In the genomic region with DNA sequence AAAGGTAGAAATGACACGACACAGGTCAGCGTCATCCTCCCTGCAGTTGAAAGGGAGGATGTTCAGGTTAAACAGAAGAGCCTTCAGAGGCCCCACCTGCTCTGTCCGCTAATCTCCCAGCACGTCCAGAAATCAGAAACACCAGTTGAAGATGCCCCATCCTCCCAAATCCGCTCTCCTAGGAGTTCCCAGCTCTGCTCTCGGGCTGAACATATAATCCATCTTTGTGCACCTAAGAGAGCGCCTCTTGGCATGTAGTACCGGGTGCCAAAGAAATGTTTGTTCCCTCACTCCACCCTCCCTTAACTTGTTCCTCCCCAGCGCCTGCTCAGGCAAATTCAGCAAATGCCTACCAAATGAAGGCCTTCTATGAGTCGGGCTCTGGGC, we compare ENCODE assay signal across 28 cellular contexts.
DNase-seq lines count a peak whose midpoint lies in the region; FAIRE-seq and TF ChIP-seq lines count a peak whose summit lies in the region.
"Had no signal": no experiment of that assay in that cellular context is flagged by ENCODE, and none has a peak within 500 bp of the region (broad histone marks: within the 10 kb centered on the region; RNA-seq: fewer than 3 reads in every experiment).

No MANE protein-coding gene starts in this region.

- H3K23ac ChIP-seq in H1 (ENCODE audit: insufficient read length): no peak overlapping the region

- H3K9me2 ChIP-seq in SK-N-SH: no peaks in the 10 kb centered on the region

- no peak overlapping the region for H3K56ac ChIP-seq in H1 (replicated peaks; ENCODE audit: insufficient read length, low read depth, low read length)

- H3K36me3 ChIP-seq in breast epithelium (no peaks in the 10 kb centered on the region), H1 (ENCODE audit: control insufficient read depth in 2 of 4, insufficient read depth in 4 of 4, low read length in 3 of 4) (no peaks in the 10 kb centered on the region), suprapubic skin (no peaks in the 10 kb centered on the region), SK-N-SH (replicated peaks in 1 of 2; ENCODE audit: control insufficient read depth in 1 of 2, insufficient read depth in 2 of 2, low read length in 1 of 2) (no peaks in the 10 kb centered on the region)
- H3K36me3 ChIP-seq: BLaER1, SJCRH30 had no signal

- no peak for FAIRE-seq in H1 (lab: Jason Lieb, UNC)
- FAIRE-seq: D721Med, GM18507, HTR-8/SVneo, K562, RCC 7860 had no signal

- H3K27me3 Mint-ChIP-seq in MCF 10A (ENCODE audit: insufficient read depth, unreplicated experiment) (no peaks in the 10 kb centered on the region), nephron (ENCODE audit: low read depth) (peaks cover 3% of the 10 kb centered on the region)

- H3K18ac ChIP-seq in H1 (ENCODE audit: extremely low read depth, low read length): no peak overlapping the region

- H3K27ac ChIP-seq in breast epithelium (peak overlapping the region; percentile 1 to 19), H1 (ENCODE audit: low read depth, low read length) (no peak overlapping the region), suprapubic skin (peak overlapping the region; percentile 90), SK-N-SH (ENCODE audit: low read depth in 2 of 2, low read length in 1 of 2) (peak overlapping the region in 1 of 2 experiments; percentile 99; a peak in 2 of 4 replicates)
- H3K27ac ChIP-seq: BLaER1, SJCRH30 had no signal

- no peaks in the 10 kb centered on the region for H3F3A ChIP-seq in SK-N-SH (replicated peaks; ENCODE audit: insufficient read depth)

- DNase-seq in breast epithelium (ENCODE audit: low spot score in 2 of 2) (no peak), MCF 10A (ENCODE audit: unreplicated experiment) (no peak), H1 (ENCODE audit: low read depth in 1 of 2, low spot score in 2 of 2) (no peak), suprapubic skin (ENCODE audit: low spot score in 2 of 2) (no peak), COLO668 (lab: John Stamatoyannopoulos, UW; ENCODE audit: unreplicated experiment) (no peak), SK-N-SH (no peak)
- DNase-seq in activated CD4-positive, CD25-positive, alpha-beta regulatory T cell (lab: John Stamatoyannopoulos, UW): no peak
- DNase-seq: 8988T; ACHN; CD4-positive, CD25-positive, alpha-beta regulatory T cell; H9; HFFc6; Kasumi-1; MV-4-11; NCI-H1105; NCI-H1436 treated with DMSO at 0.1 percent for 48 hours; NCI-H1930; NCI-H2107; NCI-H446 treated with DMSO at 0.1 percent for 48 hours; NCI-H526; SJCRH30 had no signal

- TF ChIP-seq RAD21 in H1 (IDR thresholded peaks at IDR 0.05 in 1 of 2, conservative IDR thresholded peaks at IDR 0.05 in 1 of 2; ENCODE audit: low read depth in 2 of 2, low read length in 2 of 2): no peak
- no peak for TF ChIP-seq RAD21 in SK-N-SH (IDR thresholded peaks at IDR 0.05; ENCODE audit: low read length)

- H3K4me1 ChIP-seq in breast epithelium: peaks cover 11 to 14% of the 10 kb centered on the region in 2 donors
- peaks cover 0 to 16% (median 9%) of the 10 kb centered on the region in 4 experiments; a peak in 6 of 7 replicates for H3K4me1 ChIP-seq in H1 (replicated peaks in 1 of 4; ENCODE audit: control insufficient read depth in 3 of 4, insufficient read depth in 4 of 4, low read length in 3 of 4)
- H3K4me1 ChIP-seq in suprapubic skin: peaks cover 68% of the 10 kb centered on the region
- peaks cover 8 to 56% of the 10 kb centered on the region in 2 experiments; a peak in 3 of 4 replicates for H3K4me1 ChIP-seq in SK-N-SH (ENCODE audit: control insufficient read depth in 1 of 2, insufficient read depth in 2 of 2, low read depth in 1 of 2, low read length in 1 of 2)
- H3K4me1 ChIP-seq: SJCRH30 had no signal

- TF ChIP-seq EP300 in H1 (IDR thresholded peaks at IDR 0.05; ENCODE audit: borderline replicate concordance in 1 of 2, low read depth in 2 of 2, low read length in 2 of 2): no peak
- TF ChIP-seq EP300 in suprapubic skin (IDR thresholded peaks at IDR 0.05): no peak
- TF ChIP-seq EP300 in SK-N-SH (IDR thresholded peaks at IDR 0.05; ENCODE audit: borderline replicate concordance in 1 of 2, low read depth in 1 of 2, low read length in 1 of 2): no peak

- no peaks in the 10 kb centered on the region for H3K27me3 ChIP-seq in breast epithelium
- H3K27me3 ChIP-seq in H1 (replicated peaks in 1 of 4; ENCODE audit: control insufficient read depth in 3 of 4, extremely low read depth in 1 of 4, insufficient read depth in 3 of 4, low read length in 3 of 4): no peaks in the 10 kb centered on the region; a peak in 1 of 7 replicates
- no peaks in the 10 kb centered on the region for H3K27me3 ChIP-seq in suprapubic skin
- no peaks in the 10 kb centered on the region for H3K27me3 ChIP-seq in SK-N-SH (ENCODE audit: insufficient read depth)
- H3K27me3 ChIP-seq: BLaER1, SJCRH30 had no signal

- CTCF ChIA-PET in MCF 10A (lab: Yijun Ruan, JAX): no interaction called here
- CTCF ChIA-PET in H1 (lab: Charles Lee; ENCODE audit: partially characterized antibody): interaction anchor here (1.0 to 1.4 kb wide), 2 partner anchors 19 to 45 kb away, joined by 3 read pairs; no protein-coding TSS in a partner anchor
- CTCF ChIA-PET in SK-N-SH (lab: Yijun Ruan, JAX): interaction anchor here (1.6 to 2.4 kb wide), 2 partner anchors 30 to 45 kb away, joined by 5 to 9 read pairs; no protein-coding TSS in a partner anchor

- H2AFZ ChIP-seq in H1 (ENCODE audit: low read length) (0 out of 2 replicates have a peak overlapping the region, but pooled peaks have one; percentile 40), SK-N-SH (ENCODE audit: low read depth) (no peak overlapping the region)

- TF ChIP-seq POLR2A in breast epithelium (IDR thresholded peaks at IDR 0.05) (no peak), H1 (IDR thresholded peaks at IDR 0.05; ENCODE audit: control extremely low read depth in 1 of 2, low read depth in 2 of 2, low read length in 2 of 2) (no peak), suprapubic skin (IDR thresholded peaks at IDR 0.05) (no peak)

- H4K20me1 ChIP-seq in H1 (replicated peaks in 1 of 2; ENCODE audit: control insufficient read depth in 1 of 2, insufficient read depth in 2 of 2, low read length in 2 of 2) (no peaks in the 10 kb centered on the region), SK-N-SH (ENCODE audit: insufficient read depth) (no peaks in the 10 kb centered on the region)
- H4K20me1 ChIP-seq: BLaER1 had no signal

- no peaks in the 10 kb centered on the region for H3K79me1 ChIP-seq in H1 (ENCODE audit: low read depth, low read length)

- no peak overlapping the region for H2BK5ac ChIP-seq in H1 (ENCODE audit: low read depth, low read length)

- no peak overlapping the region for H3K9ac ChIP-seq in H1 (replicated peaks in 1 of 4; ENCODE audit: extremely low read depth in 1 of 4, low read depth in 3 of 4, low read length in 3 of 4)
- no peak overlapping the region for H3K9ac ChIP-seq in SK-N-SH
- H3K9ac ChIP-seq: BLaER1 had no signal

- POLR2A ChIA-PET in MCF 10A (lab: Yijun Ruan, JAX): no interaction called here
- POLR2A ChIA-PET in H1 (lab: Charles Lee; ENCODE audit: partially characterized antibody): no interaction called here
- POLR2A ChIA-PET in SK-N-SH (lab: Yijun Ruan, JAX): no interaction called here

- H4K8ac ChIP-seq in H1 (ENCODE audit: extremely low read depth, insufficient read depth, low read length): no peak overlapping the region

- H3K36me3 Mint-ChIP-seq in MCF 10A (ENCODE audit: insufficient read depth, unreplicated experiment) (no peaks in the 10 kb centered on the region), nephron (ENCODE audit: low read depth) (peaks cover 3% of the 10 kb centered on the region)
- H3K36me3 Mint-ChIP-seq: CD4-positive, CD25-positive, alpha-beta regulatory T cell had no signal

- H3K79me2 ChIP-seq in H1 (ENCODE audit: control insufficient read depth in 1 of 2, insufficient read depth in 2 of 2, low read length in 2 of 2) (no peaks in the 10 kb centered on the region), SK-N-SH (ENCODE audit: insufficient read depth) (no peaks in the 10 kb centered on the region)

- H4K5ac ChIP-seq in H1 (ENCODE audit: insufficient read length, low read depth, low read length): no peak overlapping the region

- TF ChIP-seq CTCF in breast epithelium (IDR thresholded peaks at IDR 0.05): no peak
- no peak for TF ChIP-seq CTCF in MCF 10A (IDR thresholded peaks at IDR 0.05; ENCODE audit: unreplicated experiment)
- TF ChIP-seq CTCF in H1 (IDR thresholded peaks at IDR 0.05; ENCODE audit: control extremely low read depth in 1 of 3, insufficient read depth in 1 of 3, low read depth in 1 of 3, low read length in 3 of 3): no peak
- TF ChIP-seq CTCF in nephron (IDR thresholded peaks at IDR 0.05; ENCODE audit: unreplicated experiment in 3 of 3): no peak
- no peak for TF ChIP-seq CTCF in suprapubic skin (IDR thresholded peaks at IDR 0.05)
- TF ChIP-seq CTCF in SK-N-SH (IDR thresholded peaks at IDR 0.05): no peak

- H3K4me1 Mint-ChIP-seq in MCF 10A (ENCODE audit: insufficient read depth, unreplicated experiment) (peaks cover 16% of the 10 kb centered on the region), nephron (peaks cover 48% of the 10 kb centered on the region)

- H3K23me2 ChIP-seq in H1 (ENCODE audit: low read depth, low read length): no peaks in the 10 kb centered on the region

- no peak overlapping the region for H3K4me2 ChIP-seq in H1 (ENCODE audit: insufficient read depth in 1 of 2, low read depth in 2 of 2, low read length in 2 of 2)
- H3K4me2 ChIP-seq in SK-N-SH: no peak overlapping the region
- H3K4me2 ChIP-seq: BLaER1 had no signal

- H3K9me3 ChIP-seq in breast epithelium (no peaks in the 10 kb centered on the region), H1 (ENCODE audit: insufficient read depth in 2 of 2, low read depth in 1 of 2, low read length in 1 of 2) (no peaks in the 10 kb centered on the region), suprapubic skin (no peaks in the 10 kb centered on the region), SK-N-SH (no peaks in the 10 kb centered on the region)
- H3K9me3 ChIP-seq: BLaER1, SJCRH30 had no signal

- H3K4me3 ChIP-seq in breast epithelium (no peak overlapping the region), H1 (ENCODE audit: extremely low read depth in 1 of 4, insufficient read depth in 2 of 4, low read depth in 3 of 4, low read length in 4 of 4) (no peak overlapping the region), suprapubic skin (peak overlapping the region; percentile 6), SK-N-SH (ENCODE audit: low read depth in 2 of 2, low read length in 1 of 2) (no peak overlapping the region)
- H3K4me3 ChIP-seq: BLaER1, K562, SJCRH30 had no signal

- no peaks in the 10 kb centered on the region for H3K9me3 Mint-ChIP-seq in MCF 10A (ENCODE audit: unreplicated experiment)
- no peaks in the 10 kb centered on the region for H3K9me3 Mint-ChIP-seq in nephron
- H3K9me3 Mint-ChIP-seq: CD4-positive, CD25-positive, alpha-beta regulatory T cell; H9; HFFc6 had no signal

- no peak overlapping the region for H2AK5ac ChIP-seq in H1 (ENCODE audit: low read depth, low read length)

- WGBS in H1 (ENCODE audit: extremely low coverage in 1 of 2, insufficient coverage in 1 of 2, insufficient read length in 1 of 2, insufficient replicate concordance in 2 of 2, low coverage in 1 of 2, low lambda C conversion rate in 2 of 2, missing lambda C conversion rate in 1 of 2), 2 experiments: 82% methylated on average over 10 of the region's 10 CpGs; no CpG with 5 or more reads in 1 of the 2 experiments
- 53% methylated on average over 10 of the region's 10 CpGs for WGBS in suprapubic skin
- 88% methylated on average over 10 of the region's 10 CpGs for WGBS in SK-N-SH (ENCODE audit: low lambda C conversion rate)

- H4K91ac ChIP-seq in H1 (replicated peaks; ENCODE audit: insufficient read length, low read length): no peak overlapping the region

- no peak overlapping the region for H3K14ac ChIP-seq in H1 (ENCODE audit: insufficient read length)

- no TSS peak for BruUV-seq in MCF 10A (replicated peaks; lab: Mats Ljungman, UMichigan)

- intact Hi-C loops in breast epithelium (cut with DNase I; ENCODE audit: low total_unique reads) (no loop called here), MCF 10A (cut with micrococcal nuclease) (no loop called here)

- H3K4ac ChIP-seq in H1 (replicated peaks; ENCODE audit: insufficient read length, low read depth, low read length): no peak overlapping the region

- H3K4me3 Mint-ChIP-seq in MCF 10A (ENCODE audit: unreplicated experiment) (no peak overlapping the region), nephron (no peak overlapping the region)
- H3K4me3 Mint-ChIP-seq: CD4-positive, CD25-positive, alpha-beta regulatory T cell; H9; HFFc6 had no signal

- no peak overlapping the region for H2BK12ac ChIP-seq in H1 (ENCODE audit: low read depth, low read length)

- H2BK20ac ChIP-seq in H1 (ENCODE audit: low read length): no peak overlapping the region

- H2BK120ac ChIP-seq in H1 (replicated peaks; ENCODE audit: low read depth, low read length): no peak overlapping the region

- no peak overlapping the region for H3K27ac Mint-ChIP-seq in MCF 10A (ENCODE audit: low read depth, unreplicated experiment)
- peak overlapping the region in 2 of 3 experiments; percentile 11 to 34 for H3K27ac Mint-ChIP-seq in nephron
- H3K27ac Mint-ChIP-seq: CD4-positive, CD25-positive, alpha-beta regulatory T cell; H9; HFFc6 had no signal

- H2BK15ac ChIP-seq in H1 (ENCODE audit: low read length): no peak overlapping the region
